In the genomic region with DNA sequence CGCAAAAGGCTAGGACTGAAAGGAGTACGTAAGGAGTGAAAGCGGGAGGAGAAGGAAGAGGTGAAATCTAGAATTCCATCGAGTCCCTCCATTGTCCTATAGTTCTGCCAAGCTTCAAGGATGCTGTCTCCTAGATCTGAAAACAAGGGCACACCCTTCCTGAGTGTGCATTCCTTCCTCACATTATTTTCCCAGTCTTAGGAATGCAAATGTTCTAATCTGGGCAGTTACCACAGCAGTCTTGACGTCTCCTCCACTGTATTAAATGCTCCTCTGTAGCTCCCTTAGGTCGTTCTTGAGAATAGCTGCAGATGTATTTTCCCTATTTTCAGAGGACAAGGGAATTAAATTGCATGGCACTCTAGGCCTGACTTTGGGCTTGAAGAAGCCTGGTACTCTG, we compare ENCODE assay signal across 1 cellular context.
TF ChIP-seq lines count a peak whose summit lies in the region.

No MANE protein-coding gene starts in this region.

TF ChIP-seq in SK-N-SH, 30 proteins besides CTCF, POLR2A, EP300 and RAD21 (continued from another document):
- TF ChIP-seq, protein P1, sequence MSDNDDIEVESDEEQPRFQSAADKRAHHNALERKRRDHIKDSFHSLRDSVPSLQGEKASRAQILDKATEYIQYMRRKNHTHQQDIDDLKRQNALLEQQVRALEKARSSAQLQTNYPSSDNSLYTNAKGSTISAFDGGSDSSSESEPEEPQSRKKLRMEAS (IDR thresholded peaks at IDR 0.05; ENCODE audit: low read depth): no peak
- TF ChIP-seq EZH2phosphoT487 (IDR thresholded peaks at IDR 0.05; ENCODE audit: borderline replicate concordance, low read depth): no peak
- TF ChIP-seq CHD2 (IDR thresholded peaks at IDR 0.05; ENCODE audit: low read length, partially characterized antibody): no peak
- TF ChIP-seq MXI1 (IDR thresholded peaks at IDR 0.05; ENCODE audit: low read depth, low read length): no peak
- TF ChIP-seq POLR2AphosphoS5 (IDR thresholded peaks at IDR 0.05; ENCODE audit: low read depth, low read length): no peak
- no peak for TF ChIP-seq NRF1 (IDR thresholded peaks at IDR 0.05; ENCODE audit: low read depth, low read length)
